In genomic region chr17:50547035-50547735, GRCh38 we compare ENCODE assay signal across 8 cellular contexts. TPM values are rescaled to one million over a fixed set of nuclear protein-coding genes. Genes with fewer than 3 reads are reported as not detected.
DNase-seq lines count a peak whose midpoint lies in the region; ATAC-seq and TF ChIP-seq lines count a peak whose summit lies in the region.

Gene SPATA20 (plus strand): TSS chr17:50547174. CDS start chr17:50547209, 35 bp downstream.

- ATAC-seq in HG03442 (IDR thresholded peaks at IDR 0.05; ENCODE audit: unreplicated experiment) (peak; percentile 77), lower lobe of right lung (peak; percentile 86 to 89)

- peaks cover 6% of the 10 kb centered on the region for H3K27me3 Mint-ChIP-seq in activated CD4-positive, alpha-beta memory T cell treated with anti-CD3 and anti-CD28 coated beads for 36 hours

- H3K27ac ChIP-seq in duodenal mucosa (ENCODE audit: low read depth, low read length) = peak within 1 kb of the TSS; percentile 45
- H3K27ac ChIP-seq in lower lobe of right lung = peak within 1 kb of the TSS; percentile 85

- H3K36me3 ChIP-seq in BE2C = no peaks in the 10 kb centered on the region
- H3K36me3 ChIP-seq in duodenal mucosa (ENCODE audit: control insufficient read depth in 1 of 2, insufficient read depth in 2 of 2, low read length in 2 of 2) = peaks cover 0 to 9% of the 10 kb centered on the region in 2 donors
- H3K36me3 ChIP-seq in lower lobe of right lung = peaks cover 11% of the 10 kb centered on the region

- peaks cover 8% of the 10 kb centered on the region for H3K4me1 Mint-ChIP-seq in activated CD4-positive, alpha-beta memory T cell treated with anti-CD3 and anti-CD28 coated beads for 36 hours (ENCODE audit: low read depth)

- H3K9me3 Mint-ChIP-seq in activated CD4-positive, alpha-beta memory T cell treated with anti-CD3 and anti-CD28 coated beads for 36 hours = no peaks in the 10 kb centered on the region

- intact Hi-C loops in activated CD4-positive, alpha-beta memory T cell treated with anti-CD3 and anti-CD28 coated beads for 36 hours (cut with micrococcal nuclease) = loop anchor here (1.0 to 10.0 kb wide), 5 partner anchors 14 to 408 kb away; partner anchors contain the start of gene CACNA1G
- intact Hi-C loops in lower lobe of right lung (cut with DNase I) = no loop called here

- H3K27ac Mint-ChIP-seq in activated CD4-positive, alpha-beta memory T cell treated with anti-CD3 and anti-CD28 coated beads for 36 hours = peak within 1 kb of the TSS; percentile 58

- CTCF ChIA-PET in activated CD4-positive, alpha-beta memory T cell treated with anti-CD3 and anti-CD28 coated beads for 36 hours (lab: Charles Lee) = interaction anchor here (0.8 to 2.1 kb wide), 9 partner anchors 16 to 160 kb away, joined by 3 to 31 read pairs (median 4); no protein-coding TSS in a partner anchor

- H3K4me1 ChIP-seq in BE2C (peaks cover 8% of the 10 kb centered on the region), duodenal mucosa (ENCODE audit: control insufficient read depth in 1 of 2, insufficient read depth in 2 of 2, low read length in 2 of 2) (peaks cover 33 to 34% of the 10 kb centered on the region in 2 donors), lower lobe of right lung (peaks cover 32% of the 10 kb centered on the region)

- H3K9ac ChIP-seq in duodenal mucosa (ENCODE audit: low read depth in 1 of 2, low read length in 2 of 2) = peak within 1 kb of the TSS; percentile 77 to 86

- POLR2A ChIA-PET in activated CD4-positive, alpha-beta memory T cell treated with anti-CD3 and anti-CD28 coated beads for 36 hours (lab: Charles Lee) = no interaction called here

- DNase-seq in BE2C (peak; percentile 96), NCI-H526 treated with DMSO at 0.1 percent for 48 hours (lab: John Stamatoyannopoulos, UW) (peak; percentile 75), lower lobe of right lung (peak; percentile 96)
- peak; percentile 92 for DNase-seq in activated CD4-positive, alpha-beta memory T cell treated with anti-CD3 and anti-CD28 coated beads for 36 hours
- DNase-seq in stimulated activated CD4-positive, alpha-beta T cell treated with anti-CD3 and anti-CD28 coated beads, TNF-alpha, amount 100 ng/mL, for 1 hour (ENCODE audit: low read depth in 3 of 3, low spot score in 1 of 3) = peak; percentile 60 to 74 (median 62)

- H3K4me3 ChIP-seq in BE2C (ENCODE audit: low read depth, low read length) (peak within 1 kb of the TSS; percentile 70), duodenal mucosa (ENCODE audit: low read depth in 1 of 2, low read length in 2 of 2) (peak within 1 kb of the TSS; percentile 81 to 83), lower lobe of right lung (peak within 1 kb of the TSS; percentile 68)

- H3K4me3 Mint-ChIP-seq in activated CD4-positive, alpha-beta memory T cell treated with anti-CD3 and anti-CD28 coated beads for 36 hours = peak within 1 kb of the TSS; percentile 71

- peak; percentile 96 for TF ChIP-seq CTCF in BE2C (IDR thresholded peaks at IDR 0.05; ENCODE audit: low read depth, low read length)
- peak; percentile 97 for TF ChIP-seq CTCF in lower lobe of right lung (IDR thresholded peaks at IDR 0.05)

- H3K36me3 Mint-ChIP-seq in activated CD4-positive, alpha-beta memory T cell treated with anti-CD3 and anti-CD28 coated beads for 36 hours = no peaks in the 10 kb centered on the region

- TF ChIP-seq POLR2A in GM19193 (IDR thresholded peaks at IDR 0.05; ENCODE audit: extremely low read depth, insufficient read depth, insufficient read length) = peak; percentile 68

- H3K27me3 ChIP-seq in BE2C = no peaks in the 10 kb centered on the region
- no peaks in the 10 kb centered on the region for H3K27me3 ChIP-seq in duodenal mucosa (ENCODE audit: control insufficient read depth in 1 of 2, insufficient read depth in 2 of 2, low read length in 2 of 2)
- no peaks in the 10 kb centered on the region for H3K27me3 ChIP-seq in lower lobe of right lung (ENCODE audit: low read depth)

- H3K9me3 ChIP-seq in BE2C (no peaks in the 10 kb centered on the region), duodenal mucosa (ENCODE audit: control insufficient read depth in 1 of 2, low read length in 2 of 2) (no peaks in the 10 kb centered on the region), lower lobe of right lung (no peaks in the 10 kb centered on the region)

RNA-seq across cellular contexts. Expression of gene SPATA20, which starts in this region (rescaled TPM):
- polyA plus RNA-seq in BE2C (2012; ENCODE audit: insufficient read depth, insufficient read length, low read depth) = 107 TPM
- 10 to 100 TPM; 22.8 to 23.4 TPM for total RNA-seq in activated CD4-positive, alpha-beta memory T cell treated with anti-CD3 and anti-CD28 coated beads for 36 hours
- 29.7 TPM for total RNA-seq in lower lobe of right lung

Comparison
In these comparisons a context has a peak if more than half of its experiments do, and no peak if none do; other contexts are left out.
1. Peak in every context shown above with its lines: DNase-seq, ATAC-seq, H3K4me3 ChIP-seq and H3K27ac ChIP-seq.